ENCODE assay signal across 1 cellular context in the genomic region with DNA sequence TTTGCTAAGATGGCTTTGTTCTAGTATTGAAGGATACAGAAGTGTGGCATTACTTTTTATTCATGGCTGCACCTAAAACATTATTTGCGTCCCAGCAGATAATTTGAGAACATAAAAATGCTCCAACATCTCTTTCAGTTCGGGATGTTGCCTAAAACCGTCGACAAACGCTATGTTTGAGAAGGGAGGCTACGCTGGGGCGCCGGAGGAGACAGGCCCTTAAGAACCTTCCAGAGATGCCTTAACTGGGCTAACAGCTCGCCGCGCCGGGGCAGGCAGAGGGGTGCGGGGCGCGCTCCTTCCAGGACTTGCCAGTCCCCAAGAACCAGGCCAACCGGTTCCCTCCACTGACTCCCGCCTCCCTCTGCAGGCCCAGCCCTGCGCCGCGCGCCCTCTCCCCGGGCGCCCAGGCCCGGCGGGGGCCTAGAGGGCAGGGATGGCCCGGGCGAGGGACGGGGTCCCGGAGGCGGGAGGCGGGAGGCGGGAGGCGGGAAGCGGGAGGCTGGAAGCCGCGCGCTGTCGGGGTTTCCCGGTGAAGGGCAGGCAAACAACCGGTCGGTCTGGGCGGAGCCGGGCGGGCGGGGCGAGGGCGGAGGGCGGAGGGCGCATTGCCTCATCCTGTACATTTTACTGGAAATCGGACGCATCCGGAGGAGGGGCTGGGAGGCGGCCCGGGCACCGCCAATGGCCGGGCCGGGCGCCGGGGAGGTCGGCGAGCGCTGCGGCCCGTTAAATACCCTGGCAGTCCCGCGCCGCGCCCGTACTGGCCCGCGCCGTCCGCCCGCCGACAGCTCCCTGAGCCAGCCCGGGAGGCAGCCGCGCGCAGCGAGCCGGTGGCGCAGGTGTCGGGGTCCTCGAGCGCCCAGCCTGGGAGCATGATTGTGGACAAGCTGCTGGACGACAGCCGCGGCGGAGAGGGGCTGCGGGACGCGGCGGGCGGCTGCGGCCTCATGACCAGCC.
TF ChIP-seq lines count a peak whose summit lies in the region.

A gene with protein sequence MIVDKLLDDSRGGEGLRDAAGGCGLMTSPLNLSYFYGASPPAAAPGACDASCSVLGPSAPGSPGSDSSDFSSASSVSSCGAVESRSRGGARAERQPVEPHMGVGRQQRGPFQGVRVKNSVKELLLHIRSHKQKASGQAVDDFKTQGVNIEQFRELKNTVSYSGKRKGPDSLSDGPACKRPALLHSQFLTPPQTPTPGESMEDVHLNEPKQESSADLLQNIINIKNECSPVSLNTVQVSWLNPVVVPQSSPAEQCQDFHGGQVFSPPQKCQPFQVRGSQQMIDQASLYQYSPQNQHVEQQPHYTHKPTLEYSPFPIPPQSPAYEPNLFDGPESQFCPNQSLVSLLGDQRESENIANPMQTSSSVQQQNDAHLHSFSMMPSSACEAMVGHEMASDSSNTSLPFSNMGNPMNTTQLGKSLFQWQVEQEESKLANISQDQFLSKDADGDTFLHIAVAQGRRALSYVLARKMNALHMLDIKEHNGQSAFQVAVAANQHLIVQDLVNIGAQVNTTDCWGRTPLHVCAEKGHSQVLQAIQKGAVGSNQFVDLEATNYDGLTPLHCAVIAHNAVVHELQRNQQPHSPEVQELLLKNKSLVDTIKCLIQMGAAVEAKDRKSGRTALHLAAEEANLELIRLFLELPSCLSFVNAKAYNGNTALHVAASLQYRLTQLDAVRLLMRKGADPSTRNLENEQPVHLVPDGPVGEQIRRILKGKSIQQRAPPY (plus strand): TSS at position 761 of the 960 bp plus-strand sequence. CDS start 115 bp downstream, at position 876.

TF ChIP-seq in HepG2, 621 proteins besides CTCF, POLR2A, EP300 and RAD21 (continued from another document and continues in another):
- TF ChIP-seq, protein P1, sequence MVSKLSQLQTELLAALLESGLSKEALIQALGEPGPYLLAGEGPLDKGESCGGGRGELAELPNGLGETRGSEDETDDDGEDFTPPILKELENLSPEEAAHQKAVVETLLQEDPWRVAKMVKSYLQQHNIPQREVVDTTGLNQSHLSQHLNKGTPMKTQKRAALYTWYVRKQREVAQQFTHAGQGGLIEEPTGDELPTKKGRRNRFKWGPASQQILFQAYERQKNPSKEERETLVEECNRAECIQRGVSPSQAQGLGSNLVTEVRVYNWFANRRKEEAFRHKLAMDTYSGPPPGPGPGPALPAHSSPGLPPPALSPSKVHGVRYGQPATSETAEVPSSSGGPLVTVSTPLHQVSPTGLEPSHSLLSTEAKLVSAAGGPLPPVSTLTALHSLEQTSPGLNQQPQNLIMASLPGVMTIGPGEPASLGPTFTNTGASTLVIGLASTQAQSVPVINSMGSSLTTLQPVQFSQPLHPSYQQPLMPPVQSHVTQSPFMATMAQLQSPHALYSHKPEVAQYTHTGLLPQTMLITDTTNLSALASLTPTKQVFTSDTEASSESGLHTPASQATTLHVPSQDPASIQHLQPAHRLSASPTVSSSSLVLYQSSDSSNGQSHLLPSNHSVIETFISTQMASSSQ (IDR thresholded peaks at IDR 0.05; ENCODE audit: low read depth): no peak
- TF ChIP-seq, protein P1 (CRISPR knock-in tag; IDR thresholded peaks at IDR 0.05; ENCODE audit: borderline replicate concordance): peak; percentile 79; the same call in 1 of the 2 replicates
- TF ChIP-seq, protein P2, sequence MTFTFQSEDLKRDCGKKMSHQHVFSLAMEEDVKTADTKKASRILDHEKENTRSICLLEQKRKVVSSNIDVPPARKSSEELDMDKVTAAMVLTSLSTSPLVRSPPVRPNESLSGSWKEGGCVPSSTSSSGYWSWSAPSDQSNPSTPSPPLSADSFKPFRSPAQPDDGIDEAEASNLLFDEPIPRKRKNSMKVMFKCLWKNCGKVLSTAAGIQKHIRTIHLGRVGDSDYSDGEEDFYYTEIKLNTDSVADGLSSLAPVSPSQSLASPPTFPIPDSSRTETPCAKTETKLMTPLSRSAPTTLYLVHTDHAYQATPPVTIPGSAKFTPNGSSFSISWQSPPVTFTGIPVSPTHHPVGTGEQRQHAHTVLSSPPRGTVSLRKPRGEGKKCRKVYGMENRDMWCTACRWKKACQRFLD (CRISPR knock-in tag; IDR thresholded peaks at IDR 0.05; ENCODE audit: borderline replicate concordance): no peak
- TF ChIP-seq ZNF563 (CRISPR knock-in tag; IDR thresholded peaks at IDR 0.05) (peak; percentile 87), ZNF33A (CRISPR knock-in tag; IDR thresholded peaks at IDR 0.05; ENCODE audit: borderline replicate concordance) (0 out of 2 replicates have a peak, but pooled peaks have one; percentile 17), ZNF224 (CRISPR knock-in tag; IDR thresholded peaks at IDR 0.05) (peak; percentile 77; the same call in 1 of the 2 replicates), MXI1 (IDR thresholded peaks at IDR 0.05; ENCODE audit: borderline replicate concordance, low read depth, low read length) (peak; percentile 74; the same call in 1 of the 3 replicates), NFE2L1 (CRISPR knock-in tag; IDR thresholded peaks at IDR 0.05; ENCODE audit: borderline replicate concordance) (no peak), AGO2 (optimal IDR thresholded peaks at IDR 0.05; ENCODE audit: low read depth, low read length) (no peak), ZNF138 (CRISPR knock-in tag; IDR thresholded peaks at IDR 0.05; ENCODE audit: low read depth) (peak; percentile 84; the same call in 1 of the 2 replicates), ZFY (CRISPR knock-in tag; IDR thresholded peaks at IDR 0.05) (peak; percentile 75), ZNF547 (CRISPR knock-in tag; IDR thresholded peaks at IDR 0.05) (0 out of 2 replicates have a peak, but pooled peaks have one; percentile 68), ZNF331 (CRISPR knock-in tag; IDR thresholded peaks at IDR 0.05) (peak; percentile 53; the same call in 1 of the 2 replicates), ZNF3 (CRISPR knock-in tag; IDR thresholded peaks at IDR 0.05) (0 out of 2 replicates have a peak, but pooled peaks have one; percentile 10), WIZ (CRISPR knock-in tag; IDR thresholded peaks at IDR 0.05) (no peak), MED13 (CRISPR knock-in tag; IDR thresholded peaks at IDR 0.05) (peak; percentile 48; the same call in 1 of the 2 replicates), FOXA3 (CRISPR knock-in tag; IDR thresholded peaks at IDR 0.05) (0 out of 2 replicates have a peak, but pooled peaks have one; percentile 25), ZNF496 (CRISPR knock-in tag; IDR thresholded peaks at IDR 0.05; ENCODE audit: insufficient replicate concordance) (no peak), MYC (CRISPR knock-in tag; IDR thresholded peaks at IDR 0.05; ENCODE audit: borderline replicate concordance) (peak; percentile 51; the same call in 1 of the 2 replicates), ZKSCAN8 (CRISPR knock-in tag; IDR thresholded peaks at IDR 0.05; ENCODE audit: borderline replicate concordance) (no peak), ZNF550 (CRISPR knock-in tag; IDR thresholded peaks at IDR 0.05; ENCODE audit: borderline replicate concordance) (no peak), SP4 (CRISPR knock-in tag; IDR thresholded peaks at IDR 0.05) (peak; percentile 72; the same call in 1 of the 2 replicates), ERF (CRISPR knock-in tag; IDR thresholded peaks at IDR 0.05) (peak; percentile 68)
- TF ChIP-seq, protein P3, sequence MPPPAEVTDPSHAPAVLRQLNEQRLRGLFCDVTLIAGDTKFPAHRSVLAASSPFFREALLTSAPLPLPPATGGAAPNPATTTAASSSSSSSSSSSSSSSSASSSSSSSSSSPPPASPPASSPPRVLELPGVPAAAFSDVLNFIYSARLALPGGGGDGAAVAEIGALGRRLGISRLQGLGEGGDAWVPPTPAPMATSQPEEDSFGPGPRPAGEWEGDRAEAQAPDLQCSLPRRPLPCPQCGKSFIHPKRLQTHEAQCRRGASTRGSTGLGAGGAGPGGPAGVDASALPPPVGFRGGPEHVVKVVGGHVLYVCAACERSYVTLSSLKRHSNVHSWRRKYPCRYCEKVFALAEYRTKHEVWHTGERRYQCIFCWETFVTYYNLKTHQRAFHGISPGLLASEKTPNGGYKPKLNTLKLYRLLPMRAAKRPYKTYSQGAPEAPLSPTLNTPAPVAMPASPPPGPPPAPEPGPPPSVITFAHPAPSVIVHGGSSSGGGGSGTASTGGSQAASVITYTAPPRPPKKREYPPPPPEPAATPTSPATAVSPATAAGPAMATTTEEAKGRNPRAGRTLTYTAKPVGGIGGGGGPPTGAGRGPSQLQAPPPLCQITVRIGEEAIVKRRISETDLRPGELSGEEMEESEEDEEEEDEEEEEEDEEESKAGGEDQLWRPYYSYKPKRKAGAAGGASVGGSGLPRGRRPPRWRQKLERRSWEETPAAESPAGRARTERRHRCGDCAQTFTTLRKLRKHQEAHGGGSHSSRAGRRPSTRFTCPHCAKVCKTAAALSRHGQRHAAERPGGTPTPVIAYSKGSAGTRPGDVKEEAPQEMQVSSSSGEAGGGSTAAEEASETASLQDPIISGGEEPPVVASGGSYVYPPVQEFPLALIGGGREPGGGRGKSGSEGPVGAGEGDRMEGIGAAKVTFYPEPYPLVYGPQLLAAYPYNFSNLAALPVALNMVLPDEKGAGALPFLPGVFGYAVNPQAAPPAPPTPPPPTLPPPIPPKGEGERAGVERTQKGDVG (CRISPR knock-in tag; IDR thresholded peaks at IDR 0.05; ENCODE audit: borderline replicate concordance): peak; percentile 15; the same call in 1 of the 2 replicates
- TF ChIP-seq, protein P4, sequence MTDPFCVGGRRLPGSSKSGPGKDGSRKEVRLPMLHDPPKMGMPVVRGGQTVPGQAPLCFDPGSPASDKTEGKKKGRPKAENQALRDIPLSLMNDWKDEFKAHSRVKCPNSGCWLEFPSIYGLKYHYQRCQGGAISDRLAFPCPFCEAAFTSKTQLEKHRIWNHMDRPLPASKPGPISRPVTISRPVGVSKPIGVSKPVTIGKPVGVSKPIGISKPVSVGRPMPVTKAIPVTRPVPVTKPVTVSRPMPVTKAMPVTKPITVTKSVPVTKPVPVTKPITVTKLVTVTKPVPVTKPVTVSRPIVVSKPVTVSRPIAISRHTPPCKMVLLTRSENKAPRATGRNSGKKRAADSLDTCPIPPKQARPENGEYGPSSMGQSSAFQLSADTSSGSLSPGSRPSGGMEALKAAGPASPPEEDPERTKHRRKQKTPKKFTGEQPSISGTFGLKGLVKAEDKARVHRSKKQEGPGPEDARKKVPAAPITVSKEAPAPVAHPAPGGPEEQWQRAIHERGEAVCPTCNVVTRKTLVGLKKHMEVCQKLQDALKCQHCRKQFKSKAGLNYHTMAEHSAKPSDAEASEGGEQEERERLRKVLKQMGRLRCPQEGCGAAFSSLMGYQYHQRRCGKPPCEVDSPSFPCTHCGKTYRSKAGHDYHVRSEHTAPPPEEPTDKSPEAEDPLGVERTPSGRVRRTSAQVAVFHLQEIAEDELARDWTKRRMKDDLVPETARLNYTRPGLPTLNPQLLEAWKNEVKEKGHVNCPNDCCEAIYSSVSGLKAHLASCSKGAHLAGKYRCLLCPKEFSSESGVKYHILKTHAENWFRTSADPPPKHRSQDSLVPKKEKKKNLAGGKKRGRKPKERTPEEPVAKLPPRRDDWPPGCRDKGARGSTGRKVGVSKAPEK (CRISPR knock-in tag; IDR thresholded peaks at IDR 0.05; ENCODE audit: borderline replicate concordance): no peak
- TF ChIP-seq, protein P5, sequence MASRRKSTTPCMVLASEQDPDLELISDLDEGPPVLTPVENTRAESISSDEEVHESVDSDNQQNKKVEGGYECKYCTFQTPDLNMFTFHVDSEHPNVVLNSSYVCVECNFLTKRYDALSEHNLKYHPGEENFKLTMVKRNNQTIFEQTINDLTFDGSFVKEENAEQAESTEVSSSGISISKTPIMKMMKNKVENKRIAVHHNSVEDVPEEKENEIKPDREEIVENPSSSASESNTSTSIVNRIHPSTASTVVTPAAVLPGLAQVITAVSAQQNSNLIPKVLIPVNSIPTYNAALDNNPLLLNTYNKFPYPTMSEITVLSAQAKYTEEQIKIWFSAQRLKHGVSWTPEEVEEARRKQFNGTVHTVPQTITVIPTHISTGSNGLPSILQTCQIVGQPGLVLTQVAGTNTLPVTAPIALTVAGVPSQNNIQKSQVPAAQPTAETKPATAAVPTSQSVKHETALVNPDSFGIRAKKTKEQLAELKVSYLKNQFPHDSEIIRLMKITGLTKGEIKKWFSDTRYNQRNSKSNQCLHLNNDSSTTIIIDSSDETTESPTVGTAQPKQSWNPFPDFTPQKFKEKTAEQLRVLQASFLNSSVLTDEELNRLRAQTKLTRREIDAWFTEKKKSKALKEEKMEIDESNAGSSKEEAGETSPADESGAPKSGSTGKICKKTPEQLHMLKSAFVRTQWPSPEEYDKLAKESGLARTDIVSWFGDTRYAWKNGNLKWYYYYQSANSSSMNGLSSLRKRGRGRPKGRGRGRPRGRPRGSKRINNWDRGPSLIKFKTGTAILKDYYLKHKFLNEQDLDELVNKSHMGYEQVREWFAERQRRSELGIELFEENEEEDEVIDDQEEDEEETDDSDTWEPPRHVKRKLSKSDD (CRISPR knock-in tag; IDR thresholded peaks at IDR 0.05; ENCODE audit: low read depth): peak; percentile 66; the same call in 1 of the 2 replicates
- TF ChIP-seq, protein P6, sequence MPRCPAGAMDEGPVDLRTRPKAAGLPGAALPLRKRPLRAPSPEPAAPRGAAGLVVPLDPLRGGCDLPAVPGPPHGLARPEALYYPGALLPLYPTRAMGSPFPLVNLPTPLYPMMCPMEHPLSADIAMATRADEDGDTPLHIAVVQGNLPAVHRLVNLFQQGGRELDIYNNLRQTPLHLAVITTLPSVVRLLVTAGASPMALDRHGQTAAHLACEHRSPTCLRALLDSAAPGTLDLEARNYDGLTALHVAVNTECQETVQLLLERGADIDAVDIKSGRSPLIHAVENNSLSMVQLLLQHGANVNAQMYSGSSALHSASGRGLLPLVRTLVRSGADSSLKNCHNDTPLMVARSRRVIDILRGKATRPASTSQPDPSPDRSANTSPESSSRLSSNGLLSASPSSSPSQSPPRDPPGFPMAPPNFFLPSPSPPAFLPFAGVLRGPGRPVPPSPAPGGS (CRISPR knock-in tag; IDR thresholded peaks at IDR 0.05): no peak
- TF ChIP-seq, protein P7, sequence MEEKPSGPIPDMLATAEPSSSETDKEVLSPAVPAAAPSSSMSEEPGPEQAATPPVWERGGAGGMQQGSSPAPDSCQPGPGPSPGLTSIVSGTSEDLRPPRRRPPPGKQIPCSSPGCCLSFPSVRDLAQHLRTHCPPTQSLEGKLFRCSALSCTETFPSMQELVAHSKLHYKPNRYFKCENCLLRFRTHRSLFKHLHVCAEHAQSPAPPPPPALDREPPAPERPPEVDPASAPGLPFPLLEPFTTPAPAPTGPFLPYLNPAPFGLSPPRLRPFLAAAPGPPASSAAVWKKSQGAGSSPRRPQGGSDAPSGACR (CRISPR knock-in tag; IDR thresholded peaks at IDR 0.05): no peak; the same call in 1 of the 2 replicates
- TF ChIP-seq, protein P8, sequence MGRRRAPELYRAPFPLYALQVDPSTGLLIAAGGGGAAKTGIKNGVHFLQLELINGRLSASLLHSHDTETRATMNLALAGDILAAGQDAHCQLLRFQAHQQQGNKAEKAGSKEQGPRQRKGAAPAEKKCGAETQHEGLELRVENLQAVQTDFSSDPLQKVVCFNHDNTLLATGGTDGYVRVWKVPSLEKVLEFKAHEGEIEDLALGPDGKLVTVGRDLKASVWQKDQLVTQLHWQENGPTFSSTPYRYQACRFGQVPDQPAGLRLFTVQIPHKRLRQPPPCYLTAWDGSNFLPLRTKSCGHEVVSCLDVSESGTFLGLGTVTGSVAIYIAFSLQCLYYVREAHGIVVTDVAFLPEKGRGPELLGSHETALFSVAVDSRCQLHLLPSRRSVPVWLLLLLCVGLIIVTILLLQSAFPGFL (CRISPR knock-in tag; IDR thresholded peaks at IDR 0.05): no peak
